Comparison of ENCODE assay signal across 17 cellular contexts in the genomic region with DNA sequence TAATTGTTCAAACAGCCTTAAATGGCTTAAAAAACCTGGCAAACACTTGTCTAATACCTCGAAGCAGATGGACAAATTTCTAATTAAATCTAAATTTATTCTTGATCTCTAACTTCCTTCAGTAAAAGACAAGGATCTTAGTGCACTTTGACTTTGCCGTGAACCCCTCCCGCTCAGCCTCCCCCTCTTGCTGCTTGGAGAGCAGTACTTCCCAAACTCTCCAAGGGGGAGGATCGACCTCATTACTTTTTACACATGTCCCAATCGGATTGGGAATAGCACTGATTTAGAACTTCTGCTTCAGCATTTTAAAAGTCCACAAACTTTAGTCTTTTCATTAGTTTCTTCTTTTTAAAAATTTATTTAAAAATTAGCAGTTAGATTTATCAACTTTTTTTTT.
DNase-seq lines count a peak whose midpoint lies in the region; ATAC-seq and TF ChIP-seq lines count a peak whose summit lies in the region.
"Had no signal": no experiment of that assay in that cellular context is flagged by ENCODE, and none has a peak within 500 bp of the region (broad histone marks: within the 10 kb centered on the region; RNA-seq: fewer than 3 reads in every experiment).

No MANE protein-coding gene starts in this region.

- no peak overlapping the region for H2AFZ ChIP-seq in OCI-LY3 (ENCODE audit: low read depth, low read length)

- peaks cover 20% of the 10 kb centered on the region for H3K9me3 Mint-ChIP-seq in stimulated activated effector memory CD8-positive, alpha-beta T cell treated with anti-CD3 and anti-CD28 coated beads, Interleukin-12 subunit alpha, Interleukin-12 subunit beta, amount 100 ng/mL, for 72 hours
- H3K9me3 Mint-ChIP-seq in activated CD4-positive, alpha-beta T cell treated with anti-CD3 and anti-CD28 coated beads for 36 hours (ENCODE audit: low read depth) = peaks cover 21% of the 10 kb centered on the region

- no peak for TF ChIP-seq CTCF in OCI-LY3 (IDR thresholded peaks at IDR 0.05; ENCODE audit: low read depth, low read length)
- TF ChIP-seq CTCF in esophagus muscularis mucosa (IDR thresholded peaks at IDR 0.05) = no peak

- no peak overlapping the region for H3K27ac Mint-ChIP-seq in stimulated activated effector memory CD8-positive, alpha-beta T cell treated with anti-CD3 and anti-CD28 coated beads, Interleukin-12 subunit alpha, Interleukin-12 subunit beta, amount 100 ng/mL, for 72 hours
- H3K27ac Mint-ChIP-seq in activated CD4-positive, alpha-beta T cell treated with anti-CD3 and anti-CD28 coated beads for 36 hours = no peak overlapping the region
- H3K27ac Mint-ChIP-seq: CD14-positive monocyte; CD4-positive, alpha-beta memory T cell; CD4-positive, CD25-positive, alpha-beta regulatory T cell; CD8-positive, alpha-beta memory T cell had no signal

- no peak for ATAC-seq in stimulated activated effector memory CD8-positive, alpha-beta T cell treated with anti-CD3 and anti-CD28 coated beads, Interleukin-12 subunit alpha, Interleukin-12 subunit beta, amount 100 ng/mL, for 72 hours
- no peak for ATAC-seq in activated CD4-positive, alpha-beta T cell treated with anti-CD3 and anti-CD28 coated beads for 36 hours

- H3K4me3 Mint-ChIP-seq in stimulated activated effector memory CD8-positive, alpha-beta T cell treated with anti-CD3 and anti-CD28 coated beads, Interleukin-12 subunit alpha, Interleukin-12 subunit beta, amount 100 ng/mL, for 72 hours = no peak overlapping the region
- H3K4me3 Mint-ChIP-seq in activated CD4-positive, alpha-beta T cell treated with anti-CD3 and anti-CD28 coated beads for 36 hours = no peak overlapping the region
- H3K4me3 Mint-ChIP-seq: CD4-positive, alpha-beta memory T cell; CD4-positive, CD25-positive, alpha-beta regulatory T cell; CD8-positive, alpha-beta memory T cell had no signal

- H3K4me1 ChIP-seq in OCI-LY3 (ENCODE audit: low read length) (peaks cover 38% of the 10 kb centered on the region), esophagus muscularis mucosa (peaks cover 0 to 9% (median 4%) of the 10 kb centered on the region in 4 donors)
- H3K4me1 ChIP-seq: BE2C, BLaER1 had no signal

- H4K20me1 ChIP-seq in OCI-LY3 (ENCODE audit: insufficient read depth, low read length) = no peaks in the 10 kb centered on the region
- H4K20me1 ChIP-seq: BLaER1 had no signal

- H3K9ac ChIP-seq in OCI-LY3 (ENCODE audit: low read length) = no peak overlapping the region
- H3K9ac ChIP-seq: BLaER1 had no signal

- POLR2A ChIA-PET in activated CD4-positive, alpha-beta T cell treated with anti-CD3 and anti-CD28 coated beads for 36 hours (lab: Charles Lee) = no interaction called here

- peaks cover 15% of the 10 kb centered on the region for H3K36me3 ChIP-seq in OCI-LY3 (replicated peaks; ENCODE audit: low read depth, low read length)
- H3K36me3 ChIP-seq in esophagus muscularis mucosa = no peaks in the 10 kb centered on the region
- H3K36me3 ChIP-seq: BE2C, BLaER1 had no signal

- H3K4me2 ChIP-seq in OCI-LY3 (ENCODE audit: low read length) = peak overlapping the region; percentile 1
- H3K4me2 ChIP-seq: BLaER1 had no signal

- no peak for TF ChIP-seq EP300 in esophagus muscularis mucosa (IDR thresholded peaks at IDR 0.05)

- H3K4me3 ChIP-seq in OCI-LY3 (ENCODE audit: low read length) (no peak overlapping the region), esophagus muscularis mucosa (no peak overlapping the region)
- H3K4me3 ChIP-seq: BLaER1 had no signal

- H3K4me1 Mint-ChIP-seq in stimulated activated effector memory CD8-positive, alpha-beta T cell treated with anti-CD3 and anti-CD28 coated beads, Interleukin-12 subunit alpha, Interleukin-12 subunit beta, amount 100 ng/mL, for 72 hours = no peaks in the 10 kb centered on the region
- no peaks in the 10 kb centered on the region for H3K4me1 Mint-ChIP-seq in activated CD4-positive, alpha-beta T cell treated with anti-CD3 and anti-CD28 coated beads for 36 hours
- H3K4me1 Mint-ChIP-seq: CD14-positive monocyte; CD4-positive, alpha-beta memory T cell; CD4-positive, CD25-positive, alpha-beta regulatory T cell; CD8-positive, alpha-beta memory T cell had no signal

- H3K9me3 ChIP-seq in OCI-LY3 (ENCODE audit: insufficient read depth, low read length) (peaks cover 36% of the 10 kb centered on the region), esophagus muscularis mucosa (peaks cover 0 to 14% (median 4%) of the 10 kb centered on the region in 4 donors)
- H3K9me3 ChIP-seq: BE2C had no signal

- DNase-seq in esophagus muscularis mucosa (ENCODE audit: extremely low spot score) = peak; percentile 90
- DNase-seq in stimulated activated effector memory CD8-positive, alpha-beta T cell treated with anti-CD3 and anti-CD28 coated beads, Interleukin-12 subunit alpha, Interleukin-12 subunit beta, amount 100 ng/mL, for 72 hours (ENCODE audit: low spot score in 2 of 2) = no peak
- no peak for DNase-seq in activated CD4-positive, alpha-beta T cell treated with anti-CD3 and anti-CD28 coated beads for 36 hours
- no peak for DNase-seq in HT-29 (ENCODE audit: low spot score)
- DNase-seq: 8988T; ACHN; BE2C; C1 segment of cervical spinal cord; CD4-positive, alpha-beta memory T cell; CD4-positive, CD25-positive, alpha-beta regulatory T cell; CD8-positive, alpha-beta memory T cell; COR-L47; DMS79 treated with DMSO at 0.1 percent for 48 hours; GF-D8 had no signal

- CTCF ChIA-PET in activated CD4-positive, alpha-beta T cell treated with anti-CD3 and anti-CD28 coated beads for 36 hours (lab: Charles Lee) = no interaction called here

- TF ChIP-seq POLR2A in esophagus muscularis mucosa (IDR thresholded peaks at IDR 0.05; ENCODE audit: low read depth) = no peak

- no peaks in the 10 kb centered on the region for H3K79me2 ChIP-seq in OCI-LY3 (ENCODE audit: low read length)

- H3K36me3 Mint-ChIP-seq in stimulated activated effector memory CD8-positive, alpha-beta T cell treated with anti-CD3 and anti-CD28 coated beads, Interleukin-12 subunit alpha, Interleukin-12 subunit beta, amount 100 ng/mL, for 72 hours = no peaks in the 10 kb centered on the region
- H3K36me3 Mint-ChIP-seq in activated CD4-positive, alpha-beta T cell treated with anti-CD3 and anti-CD28 coated beads for 36 hours (ENCODE audit: low read depth) = no peaks in the 10 kb centered on the region
- H3K36me3 Mint-ChIP-seq: CD14-positive monocyte; CD4-positive, CD25-positive, alpha-beta regulatory T cell had no signal

- H3K27ac ChIP-seq in OCI-LY3 (ENCODE audit: low read length) (no peak overlapping the region), esophagus muscularis mucosa (replicated peaks in 1 of 4) (no peak overlapping the region)
- H3K27ac ChIP-seq: BLaER1 had no signal

- peaks cover 4% of the 10 kb centered on the region for H3K27me3 Mint-ChIP-seq in activated CD4-positive, alpha-beta T cell treated with anti-CD3 and anti-CD28 coated beads for 36 hours

- H3K27me3 ChIP-seq in OCI-LY3 (ENCODE audit: low read depth, low read length) = no peaks in the 10 kb centered on the region
- H3K27me3 ChIP-seq in esophagus muscularis mucosa = no peaks in the 10 kb centered on the region
- H3K27me3 ChIP-seq: BE2C, BLaER1 had no signal

- intact Hi-C loops in esophagus muscularis mucosa (cut with DNase I) = no loop called here
- intact Hi-C loops in activated CD4-positive, alpha-beta T cell treated with anti-CD3 and anti-CD28 coated beads for 36 hours (cut with DNase I, micrococcal nuclease) = no loop called here

- 47% methylated on average over 5 of the region's 5 CpGs for WGBS in esophagus muscularis mucosa
